Comparison of ENCODE assay signal across 11 cellular contexts in the genomic region with DNA sequence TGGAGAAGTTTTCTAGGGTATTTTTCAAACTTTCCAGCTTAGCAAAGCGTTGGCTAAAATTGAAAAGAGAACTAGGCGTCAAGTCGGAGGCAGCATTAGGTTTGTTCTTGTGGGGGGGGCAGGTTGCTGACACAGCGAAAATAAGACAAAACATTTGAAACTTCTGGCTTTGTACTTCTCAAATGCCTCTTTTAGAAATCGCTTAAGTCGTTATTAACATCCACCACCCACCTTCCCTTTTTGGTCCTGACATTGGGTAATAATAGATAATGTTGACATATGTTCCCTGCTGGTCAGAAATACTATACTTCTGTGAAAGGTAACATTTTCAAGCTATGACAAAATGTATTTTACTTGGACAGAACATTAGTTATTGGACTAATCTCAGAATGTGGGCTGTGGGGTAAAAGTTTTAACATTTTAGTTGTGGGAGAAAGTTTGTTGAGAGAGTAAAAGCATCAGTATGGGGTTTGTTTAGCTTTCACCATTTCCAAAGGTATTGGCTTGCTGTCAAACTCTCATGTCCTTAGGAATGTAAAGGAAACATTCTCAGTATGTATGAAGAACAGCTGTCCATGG.
DNase-seq lines count a peak whose midpoint lies in the region; ATAC-seq and TF ChIP-seq lines count a peak whose summit lies in the region.
"Had no signal": no experiment of that assay in that cellular context is flagged by ENCODE, and none has a peak within 500 bp of the region (broad histone marks: within the 10 kb centered on the region; RNA-seq: fewer than 3 reads in every experiment).

No MANE protein-coding gene starts in this region.

- no peak overlapping the region for H3K4me3 ChIP-seq in sigmoid colon
- H3K4me3 ChIP-seq: GM12878 had no signal

- H3K36me3 ChIP-seq in sigmoid colon: no peaks in the 10 kb centered on the region

- no peaks in the 10 kb centered on the region for H3K27me3 ChIP-seq in sigmoid colon

- intact Hi-C loops in Right ventricle myocardium superior (cut with DNase I) (no loop called here), sigmoid colon (cut with DNase I) (no loop called here)

- peak; percentile 8 for DNase-seq in RPMI8226
- DNase-seq in Right ventricle myocardium superior: peak; percentile 41
- DNase-seq in sigmoid colon: peak; percentile 68
- DNase-seq in NCI-H1436 treated with DMSO at 0.1 percent for 48 hours (lab: John Stamatoyannopoulos, UW): no peak
- DNase-seq in NCI-H2029 (lab: John Stamatoyannopoulos, UW): no peak
- no peak for DNase-seq in OCI-M1 (lab: John Stamatoyannopoulos, UW)
- DNase-seq: NCI-H1048 had no signal

- no peak for TF ChIP-seq EP300 in sigmoid colon (IDR thresholded peaks at IDR 0.05)

- TF ChIP-seq POLR2A in sigmoid colon (IDR thresholded peaks at IDR 0.05): no peak

- TF ChIP-seq CTCF in sigmoid colon (IDR thresholded peaks at IDR 0.05): no peak

- H3K27ac ChIP-seq in sigmoid colon: peak overlapping the region in 2 of 4 donors; percentile 40 to 50
- H3K27ac ChIP-seq: VCaP had no signal

- H3K4me1 ChIP-seq in sigmoid colon: no peaks in the 10 kb centered on the region

- ATAC-seq in GM18868 (IDR thresholded peaks at IDR 0.05; ENCODE audit: unreplicated experiment): peak; percentile 53
- peak; percentile 75 for ATAC-seq in Right ventricle myocardium superior (ENCODE audit: poor library complexity)
- no peak for ATAC-seq in GM18517 (IDR thresholded peaks at IDR 0.05; ENCODE audit: unreplicated experiment)
- ATAC-seq: GM12878 had no signal

- 64 to 75% methylated on average over 6 of the region's 6 CpGs for WGBS in sigmoid colon, 2 donors

- no peaks in the 10 kb centered on the region for H3K9me3 ChIP-seq in sigmoid colon

Comparison
In these comparisons a context has a peak if more than half of its experiments do, and no peak if none do; other contexts are left out.
1. DNase-seq: peak in RPMI8226 (single experiment), Right ventricle myocardium superior (single experiment) and sigmoid colon (single experiment); none in NCI-H1436 treated with DMSO at 0.1 percent for 48 hours (single experiment), NCI-H2029 (single experiment) and OCI-M1 (single experiment).